Comparison of ENCODE assay signal across 1 cellular context in the genomic region with DNA sequence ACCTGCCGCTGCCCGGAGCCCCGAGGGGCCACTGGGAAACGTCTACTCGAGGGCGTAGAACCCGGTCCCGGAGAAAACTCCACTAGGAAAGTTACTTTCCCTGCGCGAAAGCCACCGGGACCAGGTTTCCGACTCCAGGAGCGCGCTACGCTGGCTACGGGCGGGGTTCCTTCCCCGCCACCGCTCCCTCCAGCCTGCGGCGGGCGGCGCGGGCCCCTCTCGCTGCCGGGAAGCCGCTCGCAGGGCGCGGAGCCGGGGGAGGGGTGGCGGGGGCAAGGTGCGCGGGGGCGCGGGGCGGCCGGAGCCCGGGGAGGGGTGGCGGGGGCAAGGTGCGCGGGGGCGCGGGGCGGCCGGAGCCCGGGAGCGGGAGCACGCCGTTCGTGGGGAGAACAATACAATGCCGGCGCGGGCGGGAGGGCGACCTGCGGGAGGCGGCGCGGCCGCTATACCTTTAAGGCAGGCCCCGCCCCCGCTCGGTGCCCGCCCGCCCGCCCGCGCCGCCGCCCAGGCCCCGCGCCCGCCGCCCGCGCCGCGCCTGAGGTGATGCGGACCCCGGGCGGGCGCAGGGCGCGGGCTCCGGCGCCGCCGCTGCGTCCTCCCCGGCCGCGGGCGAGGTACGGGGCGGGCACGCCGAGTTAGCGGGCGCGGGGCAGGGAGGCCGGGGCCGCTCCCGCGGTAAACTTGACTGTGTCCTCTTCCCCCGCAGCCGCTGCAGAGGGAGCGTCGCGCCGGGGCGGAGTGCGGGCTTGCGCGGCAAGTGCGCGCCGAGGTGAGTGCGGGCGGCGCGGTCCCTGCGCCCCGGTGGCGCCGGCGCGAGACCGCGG.
TF ChIP-seq lines count a peak whose summit lies in the region.

No MANE protein-coding gene starts in this region.

TF ChIP-seq in HepG2, 621 proteins besides CTCF, POLR2A, EP300 and RAD21 (continued from another document and continues in another):
- TF ChIP-seq TOE1 (CRISPR knock-in tag; IDR thresholded peaks at IDR 0.05) = no peak
- no peak for TF ChIP-seq TAF15 (IDR thresholded peaks at IDR 0.05; ENCODE audit: low read depth, low read length, poor library complexity, severe bottlenecking)
- TF ChIP-seq, protein P1, sequence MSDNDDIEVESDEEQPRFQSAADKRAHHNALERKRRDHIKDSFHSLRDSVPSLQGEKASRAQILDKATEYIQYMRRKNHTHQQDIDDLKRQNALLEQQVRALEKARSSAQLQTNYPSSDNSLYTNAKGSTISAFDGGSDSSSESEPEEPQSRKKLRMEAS (IDR thresholded peaks at IDR 0.05) = peak; percentile 52
- no peak for TF ChIP-seq HMG20A (CRISPR knock-in tag; IDR thresholded peaks at IDR 0.05; ENCODE audit: borderline replicate concordance)
- no peak for TF ChIP-seq FOSL1 (CRISPR knock-in tag; IDR thresholded peaks at IDR 0.05; ENCODE audit: borderline replicate concordance)
- TF ChIP-seq, protein P2, sequence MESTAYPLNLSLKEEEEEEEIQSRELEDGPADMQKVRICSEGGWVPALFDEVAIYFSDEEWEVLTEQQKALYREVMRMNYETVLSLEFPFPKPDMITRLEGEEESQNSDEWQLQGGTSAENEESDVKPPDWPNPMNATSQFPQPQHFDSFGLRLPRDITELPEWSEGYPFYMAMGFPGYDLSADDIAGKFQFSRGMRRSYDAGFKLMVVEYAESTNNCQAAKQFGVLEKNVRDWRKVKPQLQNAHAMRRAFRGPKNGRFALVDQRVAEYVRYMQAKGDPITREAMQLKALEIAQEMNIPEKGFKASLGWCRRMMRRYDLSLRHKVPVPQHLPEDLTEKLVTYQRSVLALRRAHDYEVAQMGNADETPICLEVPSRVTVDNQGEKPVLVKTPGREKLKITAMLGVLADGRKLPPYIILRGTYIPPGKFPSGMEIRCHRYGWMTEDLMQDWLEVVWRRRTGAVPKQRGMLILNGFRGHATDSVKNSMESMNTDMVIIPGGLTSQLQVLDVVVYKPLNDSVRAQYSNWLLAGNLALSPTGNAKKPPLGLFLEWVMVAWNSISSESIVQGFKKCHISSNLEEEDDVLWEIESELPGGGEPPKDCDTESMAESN (CRISPR knock-in tag; conservative IDR thresholded peaks at IDR 0.05) = peak; percentile 72; the same call in 1 of the 2 replicates
- TF ChIP-seq, protein P3, sequence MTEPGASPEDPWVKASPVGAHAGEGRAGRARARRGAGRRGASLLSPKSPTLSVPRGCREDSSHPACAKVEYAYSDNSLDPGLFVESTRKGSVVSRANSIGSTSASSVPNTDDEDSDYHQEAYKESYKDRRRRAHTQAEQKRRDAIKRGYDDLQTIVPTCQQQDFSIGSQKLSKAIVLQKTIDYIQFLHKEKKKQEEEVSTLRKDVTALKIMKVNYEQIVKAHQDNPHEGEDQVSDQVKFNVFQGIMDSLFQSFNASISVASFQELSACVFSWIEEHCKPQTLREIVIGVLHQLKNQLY (CRISPR knock-in tag; IDR thresholded peaks at IDR 0.05) = no peak
- 0 out of 2 replicates have a peak, but pooled peaks have one; percentile 59 for TF ChIP-seq YEATS4 (CRISPR knock-in tag; IDR thresholded peaks at IDR 0.05; ENCODE audit: borderline replicate concordance)
- no peak for TF ChIP-seq GPN1 (CRISPR knock-in tag; IDR thresholded peaks at IDR 0.05; ENCODE audit: borderline replicate concordance)
- TF ChIP-seq, protein P4, sequence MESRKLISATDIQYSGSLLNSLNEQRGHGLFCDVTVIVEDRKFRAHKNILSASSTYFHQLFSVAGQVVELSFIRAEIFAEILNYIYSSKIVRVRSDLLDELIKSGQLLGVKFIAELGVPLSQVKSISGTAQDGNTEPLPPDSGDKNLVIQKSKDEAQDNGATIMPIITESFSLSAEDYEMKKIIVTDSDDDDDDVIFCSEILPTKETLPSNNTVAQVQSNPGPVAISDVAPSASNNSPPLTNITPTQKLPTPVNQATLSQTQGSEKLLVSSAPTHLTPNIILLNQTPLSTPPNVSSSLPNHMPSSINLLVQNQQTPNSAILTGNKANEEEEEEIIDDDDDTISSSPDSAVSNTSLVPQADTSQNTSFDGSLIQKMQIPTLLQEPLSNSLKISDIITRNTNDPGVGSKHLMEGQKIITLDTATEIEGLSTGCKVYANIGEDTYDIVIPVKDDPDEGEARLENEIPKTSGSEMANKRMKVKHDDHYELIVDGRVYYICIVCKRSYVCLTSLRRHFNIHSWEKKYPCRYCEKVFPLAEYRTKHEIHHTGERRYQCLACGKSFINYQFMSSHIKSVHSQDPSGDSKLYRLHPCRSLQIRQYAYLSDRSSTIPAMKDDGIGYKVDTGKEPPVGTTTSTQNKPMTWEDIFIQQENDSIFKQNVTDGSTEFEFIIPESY (CRISPR knock-in tag; IDR thresholded peaks at IDR 0.05) = no peak
- TF ChIP-seq ZNF569 (CRISPR knock-in tag; IDR thresholded peaks at IDR 0.05; ENCODE audit: borderline replicate concordance) = no peak
- no peak for TF ChIP-seq ZNF589 (CRISPR knock-in tag; conservative IDR thresholded peaks at IDR 0.05)
- TF ChIP-seq ZNF792 (CRISPR knock-in tag; IDR thresholded peaks at IDR 0.05) = no peak
- TF ChIP-seq SP4 (CRISPR knock-in tag; IDR thresholded peaks at IDR 0.05) = no peak
- TF ChIP-seq, protein P5, sequence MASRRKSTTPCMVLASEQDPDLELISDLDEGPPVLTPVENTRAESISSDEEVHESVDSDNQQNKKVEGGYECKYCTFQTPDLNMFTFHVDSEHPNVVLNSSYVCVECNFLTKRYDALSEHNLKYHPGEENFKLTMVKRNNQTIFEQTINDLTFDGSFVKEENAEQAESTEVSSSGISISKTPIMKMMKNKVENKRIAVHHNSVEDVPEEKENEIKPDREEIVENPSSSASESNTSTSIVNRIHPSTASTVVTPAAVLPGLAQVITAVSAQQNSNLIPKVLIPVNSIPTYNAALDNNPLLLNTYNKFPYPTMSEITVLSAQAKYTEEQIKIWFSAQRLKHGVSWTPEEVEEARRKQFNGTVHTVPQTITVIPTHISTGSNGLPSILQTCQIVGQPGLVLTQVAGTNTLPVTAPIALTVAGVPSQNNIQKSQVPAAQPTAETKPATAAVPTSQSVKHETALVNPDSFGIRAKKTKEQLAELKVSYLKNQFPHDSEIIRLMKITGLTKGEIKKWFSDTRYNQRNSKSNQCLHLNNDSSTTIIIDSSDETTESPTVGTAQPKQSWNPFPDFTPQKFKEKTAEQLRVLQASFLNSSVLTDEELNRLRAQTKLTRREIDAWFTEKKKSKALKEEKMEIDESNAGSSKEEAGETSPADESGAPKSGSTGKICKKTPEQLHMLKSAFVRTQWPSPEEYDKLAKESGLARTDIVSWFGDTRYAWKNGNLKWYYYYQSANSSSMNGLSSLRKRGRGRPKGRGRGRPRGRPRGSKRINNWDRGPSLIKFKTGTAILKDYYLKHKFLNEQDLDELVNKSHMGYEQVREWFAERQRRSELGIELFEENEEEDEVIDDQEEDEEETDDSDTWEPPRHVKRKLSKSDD (CRISPR knock-in tag; IDR thresholded peaks at IDR 0.05; ENCODE audit: low read depth) = no peak
- TF ChIP-seq ZKSCAN8 (CRISPR knock-in tag; IDR thresholded peaks at IDR 0.05; ENCODE audit: borderline replicate concordance) = no peak
- TF ChIP-seq, protein P6, sequence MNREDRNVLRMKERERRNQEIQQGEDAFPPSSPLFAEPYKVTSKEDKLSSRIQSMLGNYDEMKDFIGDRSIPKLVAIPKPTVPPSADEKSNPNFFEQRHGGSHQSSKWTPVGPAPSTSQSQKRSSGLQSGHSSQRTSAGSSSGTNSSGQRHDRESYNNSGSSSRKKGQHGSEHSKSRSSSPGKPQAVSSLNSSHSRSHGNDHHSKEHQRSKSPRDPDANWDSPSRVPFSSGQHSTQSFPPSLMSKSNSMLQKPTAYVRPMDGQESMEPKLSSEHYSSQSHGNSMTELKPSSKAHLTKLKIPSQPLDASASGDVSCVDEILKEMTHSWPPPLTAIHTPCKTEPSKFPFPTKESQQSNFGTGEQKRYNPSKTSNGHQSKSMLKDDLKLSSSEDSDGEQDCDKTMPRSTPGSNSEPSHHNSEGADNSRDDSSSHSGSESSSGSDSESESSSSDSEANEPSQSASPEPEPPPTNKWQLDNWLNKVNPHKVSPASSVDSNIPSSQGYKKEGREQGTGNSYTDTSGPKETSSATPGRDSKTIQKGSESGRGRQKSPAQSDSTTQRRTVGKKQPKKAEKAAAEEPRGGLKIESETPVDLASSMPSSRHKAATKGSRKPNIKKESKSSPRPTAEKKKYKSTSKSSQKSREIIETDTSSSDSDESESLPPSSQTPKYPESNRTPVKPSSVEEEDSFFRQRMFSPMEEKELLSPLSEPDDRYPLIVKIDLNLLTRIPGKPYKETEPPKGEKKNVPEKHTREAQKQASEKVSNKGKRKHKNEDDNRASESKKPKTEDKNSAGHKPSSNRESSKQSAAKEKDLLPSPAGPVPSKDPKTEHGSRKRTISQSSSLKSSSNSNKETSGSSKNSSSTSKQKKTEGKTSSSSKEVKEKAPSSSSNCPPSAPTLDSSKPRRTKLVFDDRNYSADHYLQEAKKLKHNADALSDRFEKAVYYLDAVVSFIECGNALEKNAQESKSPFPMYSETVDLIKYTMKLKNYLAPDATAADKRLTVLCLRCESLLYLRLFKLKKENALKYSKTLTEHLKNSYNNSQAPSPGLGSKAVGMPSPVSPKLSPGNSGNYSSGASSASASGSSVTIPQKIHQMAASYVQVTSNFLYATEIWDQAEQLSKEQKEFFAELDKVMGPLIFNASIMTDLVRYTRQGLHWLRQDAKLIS (CRISPR knock-in tag; IDR thresholded peaks at IDR 0.05) = no peak
- TF ChIP-seq TBP (CRISPR knock-in tag; IDR thresholded peaks at IDR 0.05) = no peak
- no peak for TF ChIP-seq ATF7 (IDR thresholded peaks at IDR 0.05)
- no peak for TF ChIP-seq ATF7 (CRISPR knock-in tag; IDR thresholded peaks at IDR 0.05)
- peak; percentile 33 for TF ChIP-seq ZEB1 (IDR thresholded peaks at IDR 0.05; ENCODE audit: insufficient replicate concordance, low read depth)
- no peak for TF ChIP-seq JUNB (CRISPR knock-in tag; IDR thresholded peaks at IDR 0.05; ENCODE audit: borderline replicate concordance)
- no peak for TF ChIP-seq TRIM24 (CRISPR knock-in tag; IDR thresholded peaks at IDR 0.05)
- no peak for TF ChIP-seq JUN (CRISPR knock-in tag; IDR thresholded peaks at IDR 0.05)
- TF ChIP-seq, protein P7, sequence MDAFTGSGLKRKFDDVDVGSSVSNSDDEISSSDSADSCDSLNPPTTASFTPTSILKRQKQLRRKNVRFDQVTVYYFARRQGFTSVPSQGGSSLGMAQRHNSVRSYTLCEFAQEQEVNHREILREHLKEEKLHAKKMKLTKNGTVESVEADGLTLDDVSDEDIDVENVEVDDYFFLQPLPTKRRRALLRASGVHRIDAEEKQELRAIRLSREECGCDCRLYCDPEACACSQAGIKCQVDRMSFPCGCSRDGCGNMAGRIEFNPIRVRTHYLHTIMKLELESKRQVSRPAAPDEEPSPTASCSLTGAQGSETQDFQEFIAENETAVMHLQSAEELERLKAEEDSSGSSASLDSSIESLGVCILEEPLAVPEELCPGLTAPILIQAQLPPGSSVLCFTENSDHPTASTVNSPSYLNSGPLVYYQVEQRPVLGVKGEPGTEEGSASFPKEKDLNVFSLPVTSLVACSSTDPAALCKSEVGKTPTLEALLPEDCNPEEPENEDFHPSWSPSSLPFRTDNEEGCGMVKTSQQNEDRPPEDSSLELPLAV (CRISPR knock-in tag; conservative IDR thresholded peaks at IDR 0.05; ENCODE audit: low read depth) = no peak
- no peak for TF ChIP-seq PHF20 (CRISPR knock-in tag; IDR thresholded peaks at IDR 0.05)
- no peak for TF ChIP-seq JARID2 (CRISPR knock-in tag; IDR thresholded peaks at IDR 0.05; ENCODE audit: insufficient replicate concordance)
- no peak for TF ChIP-seq TEAD2 (CRISPR knock-in tag; IDR thresholded peaks at IDR 0.05)
- TF ChIP-seq, protein P8, sequence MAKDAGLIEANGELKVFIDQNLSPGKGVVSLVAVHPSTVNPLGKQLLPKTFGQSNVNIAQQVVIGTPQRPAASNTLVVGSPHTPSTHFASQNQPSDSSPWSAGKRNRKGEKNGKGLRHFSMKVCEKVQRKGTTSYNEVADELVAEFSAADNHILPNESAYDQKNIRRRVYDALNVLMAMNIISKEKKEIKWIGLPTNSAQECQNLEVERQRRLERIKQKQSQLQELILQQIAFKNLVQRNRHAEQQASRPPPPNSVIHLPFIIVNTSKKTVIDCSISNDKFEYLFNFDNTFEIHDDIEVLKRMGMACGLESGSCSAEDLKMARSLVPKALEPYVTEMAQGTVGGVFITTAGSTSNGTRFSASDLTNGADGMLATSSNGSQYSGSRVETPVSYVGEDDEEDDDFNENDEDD (CRISPR knock-in tag; IDR thresholded peaks at IDR 0.05; ENCODE audit: borderline replicate concordance) = no peak
- TF ChIP-seq SNRNP70 (IDR thresholded peaks at IDR 0.05; ENCODE audit: low read depth, low read length) = no peak
- no peak for TF ChIP-seq NKX3-1 (CRISPR knock-in tag; IDR thresholded peaks at IDR 0.05)
- TF ChIP-seq, protein P9, sequence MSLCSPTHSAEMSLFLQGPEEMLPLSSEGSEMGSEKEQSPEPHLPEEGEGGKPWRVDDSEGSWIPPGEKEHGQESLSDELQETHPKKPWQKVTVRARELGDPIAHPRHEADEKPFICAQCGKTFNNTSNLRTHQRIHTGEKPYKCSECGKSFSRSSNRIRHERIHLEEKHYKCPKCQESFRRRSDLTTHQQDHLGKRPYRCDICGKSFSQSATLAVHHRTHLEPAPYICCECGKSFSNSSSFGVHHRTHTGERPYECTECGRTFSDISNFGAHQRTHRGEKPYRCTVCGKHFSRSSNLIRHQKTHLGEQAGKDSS (CRISPR knock-in tag; IDR thresholded peaks at IDR 0.05; ENCODE audit: borderline replicate concordance, low read depth) = no peak
- TF ChIP-seq, protein P10, sequence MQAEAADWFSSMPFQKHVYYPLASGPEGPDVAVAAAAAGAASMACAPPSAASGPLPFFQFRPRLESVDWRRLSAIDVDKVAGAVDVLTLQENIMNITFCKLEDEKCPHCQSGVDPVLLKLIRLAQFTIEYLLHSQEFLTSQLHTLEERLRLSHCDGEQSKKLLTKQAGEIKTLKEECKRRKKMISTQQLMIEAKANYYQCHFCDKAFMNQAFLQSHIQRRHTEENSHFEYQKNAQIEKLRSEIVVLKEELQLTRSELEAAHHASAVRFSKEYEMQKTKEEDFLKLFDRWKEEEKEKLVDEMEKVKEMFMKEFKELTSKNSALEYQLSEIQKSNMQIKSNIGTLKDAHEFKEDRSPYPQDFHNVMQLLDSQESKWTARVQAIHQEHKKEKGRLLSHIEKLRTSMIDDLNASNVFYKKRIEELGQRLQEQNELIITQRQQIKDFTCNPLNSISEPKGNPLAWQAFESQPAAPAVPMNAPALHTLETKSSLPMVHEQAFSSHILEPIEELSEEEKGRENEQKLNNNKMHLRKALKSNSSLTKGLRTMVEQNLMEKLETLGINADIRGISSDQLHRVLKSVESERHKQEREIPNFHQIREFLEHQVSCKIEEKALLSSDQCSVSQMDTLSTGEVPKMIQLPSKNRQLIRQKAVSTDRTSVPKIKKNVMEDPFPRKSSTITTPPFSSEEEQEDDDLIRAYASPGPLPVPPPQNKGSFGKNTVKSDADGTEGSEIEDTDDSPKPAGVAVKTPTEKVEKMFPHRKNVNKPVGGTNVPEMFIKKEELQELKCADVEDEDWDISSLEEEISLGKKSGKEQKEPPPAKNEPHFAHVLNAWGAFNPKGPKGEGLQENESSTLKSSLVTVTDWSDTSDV (CRISPR knock-in tag; IDR thresholded peaks at IDR 0.05) = no peak
- TF ChIP-seq FOXJ3 (CRISPR knock-in tag; IDR thresholded peaks at IDR 0.05; ENCODE audit: borderline replicate concordance) = no peak
- no peak for TF ChIP-seq ZNF724P (CRISPR knock-in tag; IDR thresholded peaks at IDR 0.05; ENCODE audit: borderline replicate concordance)
- TF ChIP-seq NFYB (CRISPR knock-in tag; IDR thresholded peaks at IDR 0.05) = no peak
- TF ChIP-seq, protein P11, sequence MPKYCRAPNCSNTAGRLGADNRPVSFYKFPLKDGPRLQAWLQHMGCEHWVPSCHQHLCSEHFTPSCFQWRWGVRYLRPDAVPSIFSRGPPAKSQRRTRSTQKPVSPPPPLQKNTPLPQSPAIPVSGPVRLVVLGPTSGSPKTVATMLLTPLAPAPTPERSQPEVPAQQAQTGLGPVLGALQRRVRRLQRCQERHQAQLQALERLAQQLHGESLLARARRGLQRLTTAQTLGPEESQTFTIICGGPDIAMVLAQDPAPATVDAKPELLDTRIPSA (CRISPR knock-in tag; IDR thresholded peaks at IDR 0.05; ENCODE audit: borderline replicate concordance) = 0 out of 2 replicates have a peak, but pooled peaks have one; percentile 54
- TF ChIP-seq KLF11 (CRISPR knock-in tag; IDR thresholded peaks at IDR 0.05) = no peak
- TF ChIP-seq ZNF788 (CRISPR knock-in tag; IDR thresholded peaks at IDR 0.05; ENCODE audit: borderline replicate concordance) = no peak
- TF ChIP-seq ZBTB8A (CRISPR knock-in tag; IDR thresholded peaks at IDR 0.05; ENCODE audit: borderline replicate concordance, low read depth) = no peak
